ENCODE assay signal across 11 cellular contexts in genomic region chr21:39088831-39089380, GRCh38.
A peak's percentile ranks its signal among the peaks of the same experiment; 100 is the strongest.
DNase-seq lines count a peak whose midpoint lies in the region; ATAC-seq and TF ChIP-seq lines count a peak whose summit lies in the region.
"Had no signal": no experiment of that assay in that cellular context is flagged by ENCODE, and none has a peak within 500 bp of the region (broad histone marks: within the 10 kb centered on the region; RNA-seq: fewer than 3 reads in every experiment).

No MANE protein-coding gene starts in this region.

- intact Hi-C loops in right cardiac atrium (cut with DNase I): no loop called here
- intact Hi-C loops in transverse colon (cut with DNase I; ENCODE audit: low total_unique reads): no loop called here
- intact Hi-C loops in activated T-helper 1 cell treated with anti-CD3 and anti-CD28 coated beads, Interleukin-12 subunit alpha, Interleukin-12 subunit beta, Interleukin-2, Interleukin-4 antibody, amounts not matched to agents 30 ng/mL and 10 ng/mL and 1 ng/mL, durations not matched to agents 14 hours and 24 hours and 36 hours (cut with micrococcal nuclease): no loop called here

- no peak overlapping the region for H3K27ac ChIP-seq in right cardiac atrium (ENCODE audit: low read length)
- peak overlapping the region in 1 of 4 donors; percentile 53 for H3K27ac ChIP-seq in transverse colon
- H3K27ac ChIP-seq: ovary had no signal

- H3K9me3 Mint-ChIP-seq in activated T-helper 1 cell treated with anti-CD3 and anti-CD28 coated beads, Interleukin-12 subunit alpha, Interleukin-12 subunit beta, Interleukin-2, Interleukin-4 antibody, amounts not matched to agents 30 ng/mL and 10 ng/mL and 1 ng/mL, durations not matched to agents 14 hours and 24 hours and 36 hours: no peaks in the 10 kb centered on the region
- no peaks in the 10 kb centered on the region for H3K9me3 Mint-ChIP-seq in effector memory CD8-positive, alpha-beta T cell

- peak; percentile 35 for DNase-seq in ACHN
- DNase-seq in HT1080 (ENCODE audit: low read depth): peak; percentile 55
- peak; percentile 50 for DNase-seq in astrocyte of the spinal cord (ENCODE audit: low read depth, low spot score)
- DNase-seq in right cardiac atrium: peak in 2 of 3 donors; percentile 31 to 48
- no peak for DNase-seq in transverse colon
- no peak for DNase-seq in hippocampal formation (lab: John Stamatoyannopoulos, UW)
- no peak for DNase-seq in activated T-helper 1 cell treated with anti-CD3 and anti-CD28 coated beads, Interleukin-12 subunit alpha, Interleukin-12 subunit beta, Interleukin-2, Interleukin-4 antibody, amounts not matched to agents 30 ng/mL and 10 ng/mL and 1 ng/mL, durations not matched to agents 14 hours and 24 hours and 36 hours (ENCODE audit: low spot score)
- no peak for DNase-seq in effector memory CD8-positive, alpha-beta T cell
- DNase-seq: activated effector memory CD4-positive, alpha-beta T cell treated with anti-CD3 and anti-CD28 coated beads, Interleukin-2, amount 50 U/mL, for 16 hours; NCI-H187 treated with DMSO at 0.1 percent for 48 hours; ovary had no signal

- no peak overlapping the region for H3K4me3 Mint-ChIP-seq in activated T-helper 1 cell treated with anti-CD3 and anti-CD28 coated beads, Interleukin-12 subunit alpha, Interleukin-12 subunit beta, Interleukin-2, Interleukin-4 antibody, amounts not matched to agents 30 ng/mL and 10 ng/mL and 1 ng/mL, durations not matched to agents 14 hours and 24 hours and 36 hours
- no peak overlapping the region for H3K4me3 Mint-ChIP-seq in effector memory CD8-positive, alpha-beta T cell

- peaks cover 1% of the 10 kb centered on the region for H3K27me3 Mint-ChIP-seq in activated T-helper 1 cell treated with anti-CD3 and anti-CD28 coated beads, Interleukin-12 subunit alpha, Interleukin-12 subunit beta, Interleukin-2, Interleukin-4 antibody, amounts not matched to agents 30 ng/mL and 10 ng/mL and 1 ng/mL, durations not matched to agents 14 hours and 24 hours and 36 hours (ENCODE audit: insufficient read depth)
- peaks cover 7 to 12% of the 10 kb centered on the region in 2 donors for H3K27me3 Mint-ChIP-seq in effector memory CD8-positive, alpha-beta T cell

- H3K27ac Mint-ChIP-seq in activated T-helper 1 cell treated with anti-CD3 and anti-CD28 coated beads, Interleukin-12 subunit alpha, Interleukin-12 subunit beta, Interleukin-2, Interleukin-4 antibody, amounts not matched to agents 30 ng/mL and 10 ng/mL and 1 ng/mL, durations not matched to agents 14 hours and 24 hours and 36 hours: no peak overlapping the region
- H3K27ac Mint-ChIP-seq in effector memory CD8-positive, alpha-beta T cell: no peak overlapping the region

- in situ Hi-C loops in ACHN (cut with HindIII; ENCODE audit: low pct_ligation_motif_present, low pct_unique_long_range_greater_than_20kb, low sequenced_read_pairs): no loop called here
- in situ Hi-C loops in astrocyte of the spinal cord (cut with HindIII; ENCODE audit: low sequenced_read_pairs): no loop called here
- in situ Hi-C loops in transverse colon (cut with MboI; ENCODE audit: low pct_ligation_motif_present in 1 of 4, low pct_unique_long_range_greater_than_20kb in 1 of 4, low sequenced_read_pairs in 3 of 4): no loop called here

- no peak for TF ChIP-seq POLR2A in transverse colon (IDR thresholded peaks at IDR 0.05)

- no peaks in the 10 kb centered on the region for H3K36me3 ChIP-seq in transverse colon
- H3K36me3 ChIP-seq: ovary had no signal

- 64% methylated on average over 9 of the region's 9 CpGs for WGBS in right cardiac atrium
- 66 to 78% methylated on average over 3 to 9 of the region's 9 CpGs for WGBS in transverse colon (ENCODE audit: low coverage in 1 of 2), 2 donors

- no peak for TF ChIP-seq EP300 in transverse colon (IDR thresholded peaks at IDR 0.05; ENCODE audit: low read depth)

- H3K9me3 ChIP-seq in right cardiac atrium (ENCODE audit: control insufficient read depth, low read length) (no peaks in the 10 kb centered on the region), transverse colon (no peaks in the 10 kb centered on the region)
- H3K9me3 ChIP-seq: ovary had no signal

- H3K4me1 Mint-ChIP-seq in activated T-helper 1 cell treated with anti-CD3 and anti-CD28 coated beads, Interleukin-12 subunit alpha, Interleukin-12 subunit beta, Interleukin-2, Interleukin-4 antibody, amounts not matched to agents 30 ng/mL and 10 ng/mL and 1 ng/mL, durations not matched to agents 14 hours and 24 hours and 36 hours (ENCODE audit: low read depth): no peaks in the 10 kb centered on the region
- no peaks in the 10 kb centered on the region for H3K4me1 Mint-ChIP-seq in effector memory CD8-positive, alpha-beta T cell (ENCODE audit: low read depth in 2 of 2)

- H3K36me3 Mint-ChIP-seq in activated T-helper 1 cell treated with anti-CD3 and anti-CD28 coated beads, Interleukin-12 subunit alpha, Interleukin-12 subunit beta, Interleukin-2, Interleukin-4 antibody, amounts not matched to agents 30 ng/mL and 10 ng/mL and 1 ng/mL, durations not matched to agents 14 hours and 24 hours and 36 hours (ENCODE audit: low read depth): no peaks in the 10 kb centered on the region
- no peaks in the 10 kb centered on the region for H3K36me3 Mint-ChIP-seq in effector memory CD8-positive, alpha-beta T cell (ENCODE audit: insufficient read depth)

- peak; percentile 10 for TF ChIP-seq CTCF in astrocyte of the spinal cord (IDR thresholded peaks at IDR 0.05; ENCODE audit: low read depth, low read length)
- no peak for TF ChIP-seq CTCF in transverse colon (IDR thresholded peaks at IDR 0.05)

- ATAC-seq in right cardiac atrium: peak in 1 of 2 donors; percentile 59
- ATAC-seq in effector memory CD8-positive, alpha-beta T cell (replicated peaks): no peak

- H3K4me1 ChIP-seq in right cardiac atrium (ENCODE audit: control insufficient read depth, insufficient read depth, low read length) (peaks cover 4% of the 10 kb centered on the region), transverse colon (peaks cover 0 to 3% (median 1%) of the 10 kb centered on the region in 4 donors)

- no peaks in the 10 kb centered on the region for H3K27me3 ChIP-seq in right cardiac atrium (ENCODE audit: control insufficient read depth, insufficient read depth)
- H3K27me3 ChIP-seq in transverse colon: no peaks in the 10 kb centered on the region
- H3K27me3 ChIP-seq: ovary had no signal

- H3K4me3 ChIP-seq in astrocyte of the spinal cord (ENCODE audit: low read depth, low read length) (no peak overlapping the region), right cardiac atrium (ENCODE audit: low read length) (no peak overlapping the region), transverse colon (no peak overlapping the region)
- H3K4me3 ChIP-seq: ovary had no signal

Comparison
In these comparisons a context has a peak if more than half of its experiments do, and no peak if none do; other contexts are left out.
1. DNase-seq: peak in ACHN (single experiment), HT1080 (single experiment), astrocyte of the spinal cord (single experiment) and right cardiac atrium (2 of 3); none in transverse colon (single experiment), hippocampal formation (0 of 2), activated T-helper 1 cell treated with anti-CD3 and anti-CD28 coated beads, Interleukin-12 subunit alpha, Interleukin-12 subunit beta, Interleukin-2, Interleukin-4 antibody, amounts not matched to agents 30 ng/mL and 10 ng/mL and 1 ng/mL, durations not matched to agents 14 hours and 24 hours and 36 hours (single experiment) and effector memory CD8-positive, alpha-beta T cell (0 of 3).